8 cellular contexts compared by ENCODE assay signal in genomic region chr1:9490605-9491339, GRCh38. TPM values are rescaled to one million over a fixed set of nuclear protein-coding genes. Genes with fewer than 3 reads are reported as not detected.
DNase-seq lines count a peak whose midpoint lies in the region; ATAC-seq and TF ChIP-seq lines count a peak whose summit lies in the region.

No MANE protein-coding gene starts in this region.

- dilution Hi-C loops in IMR-90 (cut with HindIII; ENCODE audit: low sequenced_read_pairs, unreplicated experiment): no loop called here

- H4K5ac ChIP-seq in IMR-90 (ENCODE audit: low read depth, low read length): no peak overlapping the region

- 31% methylated on average over 11 of the region's 20 CpGs; no CpG with 5 or more reads in 1 of the 2 experiments for WGBS in IMR-90 (ENCODE audit: extremely low coverage in 2 of 2, insufficient read length in 1 of 2), 2 experiments

- H3K14ac ChIP-seq in IMR-90 (replicated peaks; ENCODE audit: low read depth, low read length): no peak overlapping the region

- no peak overlapping the region for H2BK15ac ChIP-seq in IMR-90 (ENCODE audit: low read depth, low read length)

- peak overlapping the region; percentile 6 for H2AK9ac ChIP-seq in IMR-90 (replicated peaks; ENCODE audit: low read depth, low read length, poor library complexity)

- no peaks in the 10 kb centered on the region for H3K9me2 ChIP-seq in neural cell (ENCODE audit: insufficient read depth, low read length)

- H2BK20ac ChIP-seq in IMR-90 (ENCODE audit: low read depth, low read length): no peak overlapping the region

- no peaks in the 10 kb centered on the region for H3K4me1 ChIP-seq in IMR-90 (ENCODE audit: control insufficient read depth, insufficient read depth, low read length)

- no peak for TF ChIP-seq EP300 in neural cell (conservative IDR thresholded peaks at IDR 0.05; ENCODE audit: poor library complexity, severe bottlenecking)

- in situ Hi-C loops in IMR-90 (cut with MboI; ENCODE audit: low sequenced_read_pairs): loop anchor here (5.0 to 25.0 kb wide), 4 partner anchors 87 to 578 kb away; partner anchors contain the start of gene GPR157

- intact Hi-C loops in IMR-90 (cut with micrococcal nuclease): loop anchor here (1.0 to 2.0 kb wide), 3 partner anchors 201 to 380 kb away; no protein-coding TSS in a partner anchor

- no peak overlapping the region for H2AK5ac ChIP-seq in IMR-90 (ENCODE audit: low read depth, low read length)

- H4K91ac ChIP-seq in IMR-90 (ENCODE audit: insufficient read depth, low read depth, low read length): no peak overlapping the region

- H3K27me3 ChIP-seq in IMR-90 (ENCODE audit: control insufficient read depth, insufficient read depth, low read length) (peaks cover 14% of the 10 kb centered on the region), neural cell (ENCODE audit: insufficient read depth, low read depth, low read length) (peaks cover 9% of the 10 kb centered on the region)

- H3K9me1 ChIP-seq in IMR-90 (ENCODE audit: insufficient read depth, low read length): no peaks in the 10 kb centered on the region

- H3K79me1 ChIP-seq in IMR-90 (ENCODE audit: low read depth in 1 of 2, low read length in 2 of 2): no peaks in the 10 kb centered on the region

- no peaks in the 10 kb centered on the region for H3K9me3 ChIP-seq in IMR-90 (ENCODE audit: control insufficient read depth, insufficient read depth, low read length)
- no peaks in the 10 kb centered on the region for H3K9me3 ChIP-seq in neural cell (ENCODE audit: low read length)

- H3K4me2 ChIP-seq in IMR-90 (ENCODE audit: low read depth, low read length) (no peak overlapping the region), neural cell (ENCODE audit: low read length) (no peak overlapping the region)

- H2BK5ac ChIP-seq in IMR-90 (ENCODE audit: low read depth, low read length, poor library complexity, severe bottlenecking): no peak overlapping the region

- H2BK120ac ChIP-seq in IMR-90 (ENCODE audit: low read depth, low read length): no peak overlapping the region

- no peak overlapping the region for H3K18ac ChIP-seq in IMR-90 (ENCODE audit: low read depth, low read length)

- H2AFZ ChIP-seq in IMR-90 (replicated peaks; ENCODE audit: low read length, poor library complexity) (peak overlapping the region; percentile 44), neural cell (ENCODE audit: low read depth, low read length) (no peak overlapping the region)

- H3K56ac ChIP-seq in IMR-90 (ENCODE audit: extremely low read depth, insufficient read depth, low read length): no peak overlapping the region

- CTCF ChIA-PET in IMR-90 (lab: Yijun Ruan, JAX): interaction anchor here (0.6 to 3.3 kb wide), 9 partner anchors 16 to 390 kb away, joined by 3 to 26 read pairs (median 3); no protein-coding TSS in a partner anchor
- CTCF ChIA-PET in RWPE1 (lab: Yijun Ruan, JAX): interaction anchor here (0.5 to 2.0 kb wide), 30 partner anchors 9 to 656 kb away, joined by 3 to 30 read pairs (median 3); partner anchors contain the start of gene H6PD

- no peaks in the 10 kb centered on the region for H3F3A ChIP-seq in neural cell (ENCODE audit: insufficient read depth, low read length, poor library complexity, severe bottlenecking)

- no peak overlapping the region for H3K27ac ChIP-seq in IMR-90 (ENCODE audit: insufficient read depth, low read length)
- no peak overlapping the region for H3K27ac ChIP-seq in RWPE1
- H3K27ac ChIP-seq in neural cell (ENCODE audit: low read length): no peak overlapping the region

- H3K79me2 ChIP-seq in neural cell (replicated peaks; ENCODE audit: insufficient read depth, low read length): no peaks in the 10 kb centered on the region

- H3K23ac ChIP-seq in IMR-90 (ENCODE audit: low read depth, low read length): no peak overlapping the region

- peak; percentile 60; the same call in 1 of the 2 replicates for TF ChIP-seq POLR2A in IMR-90 (IDR thresholded peaks at IDR 0.05; ENCODE audit: low read depth, low read length)

- H3K9ac ChIP-seq in IMR-90 (ENCODE audit: low read depth, low read length) (no peak overlapping the region), neural cell (ENCODE audit: low read length) (no peak overlapping the region)

- H3K4me3 ChIP-seq in IMR-90 (ENCODE audit: insufficient read depth, low read depth, low read length) (no peak overlapping the region), neural cell (ENCODE audit: low read length) (no peak overlapping the region)

- TF ChIP-seq RAD21 in IMR-90 (IDR thresholded peaks at IDR 0.05; ENCODE audit: low read length) (peak; percentile 99), neural cell (conservative IDR thresholded peaks at IDR 0.05) (peak; percentile 96)

- no peaks in the 10 kb centered on the region for H3K36me3 ChIP-seq in IMR-90 (ENCODE audit: control insufficient read depth, insufficient read depth, low read length)
- no peaks in the 10 kb centered on the region for H3K36me3 ChIP-seq in neural cell (ENCODE audit: insufficient read depth, low read length)

- BruUV-seq in IMR-90 (replicated peaks; lab: Mats Ljungman, UMichigan): no TSS peak

- peak; percentile 49 for DNase-seq in DMS114 treated with DMSO at 0.1 percent for 48 hours (lab: John Stamatoyannopoulos, UW; ENCODE audit: unreplicated experiment)
- DNase-seq in IMR-90: peak; percentile 78
- DNase-seq in RWPE1 (ENCODE audit: low spot score): peak; percentile 71
- peak; percentile 70 to 82 for DNase-seq in activated T-helper 1 cell treated with anti-CD3 and anti-CD28 coated beads, Interleukin-2, amount 50 U/mL, for 16 hours (ENCODE audit: low read depth in 1 of 2, low spot score in 1 of 2)
- DNase-seq in fibroblast of peridontal ligament (ENCODE audit: extremely low read depth): peak; percentile 84
- DNase-seq in stimulated activated naive CD4-positive, alpha-beta T cell treated with Interleukin-2 at 50 U/mL for 16 hours (lab: John Stamatoyannopoulos, UW): peak; percentile 73

- TF ChIP-seq CTCF in IMR-90 (conservative IDR thresholded peaks at IDR 0.05; ENCODE audit: low read depth, low read length): peak; percentile 94
- TF ChIP-seq CTCF in RWPE1 (conservative IDR thresholded peaks at IDR 0.05; ENCODE audit: low read depth): peak; percentile 86
- peak; percentile 92 for TF ChIP-seq CTCF in neural cell (IDR thresholded peaks at IDR 0.05; ENCODE audit: poor library complexity, severe bottlenecking)

- H3K4ac ChIP-seq in IMR-90 (ENCODE audit: low read depth, low read length): no peak overlapping the region

- no peak overlapping the region for H4K8ac ChIP-seq in IMR-90 (ENCODE audit: low read depth in 2 of 2, low read length in 2 of 2)

- ATAC-seq in IMR-90 (ENCODE audit: low read depth): peak; percentile 93
- no peak for ATAC-seq in GM21526 (IDR thresholded peaks at IDR 0.05; ENCODE audit: low FRiP score, unreplicated experiment)

- POLR2A ChIA-PET in IMR-90 (lab: Charles Lee; ENCODE audit: unreplicated experiment): no interaction called here
- POLR2A ChIA-PET in RWPE1 (lab: Yijun Ruan, JAX; ENCODE audit: low non-redundant PET): no interaction called here

- H4K20me1 ChIP-seq in IMR-90 (ENCODE audit: insufficient read depth, low read length): no peaks in the 10 kb centered on the region
- H4K20me1 ChIP-seq in neural cell (ENCODE audit: insufficient read depth): no peaks in the 10 kb centered on the region

TF ChIP-seq in IMR-90, 13 proteins besides CTCF, POLR2A, EP300 and RAD21:
- TF ChIP-seq RCOR1 (IDR thresholded peaks at IDR 0.05; ENCODE audit: insufficient replicate concordance, low read length) (no peak), MAFK (IDR thresholded peaks at IDR 0.05; ENCODE audit: low read depth, low read length) (peak; percentile 72), USF2 (IDR thresholded peaks at IDR 0.05; ENCODE audit: low read depth, low read length) (no peak), SMC3 (IDR thresholded peaks at IDR 0.05; ENCODE audit: low read depth, low read length) (peak; percentile 100)

TF ChIP-seq in neural cell, 6 proteins besides CTCF, POLR2A, EP300 and RAD21:
- TF ChIP-seq MXI1 (conservative IDR thresholded peaks at IDR 0.05; ENCODE audit: poor library complexity, severe bottlenecking) (no peak), SMC3 (conservative IDR thresholded peaks at IDR 0.05; ENCODE audit: poor library complexity) (peak; percentile 99), REST (IDR thresholded peaks at IDR 0.05; ENCODE audit: borderline replicate concordance) (no peak)

RNA-seq across cellular contexts. Expression of gene SLC25A33, which starts 48.5 kb away (rescaled TPM):
- total RNA-seq in IMR-90 (2012; rRNA removed): 3.0 and 3.6 TPM in 2 replicates
- polyA plus RNA-seq in IMR-90 (2012; rRNA removed) (2.5 and 2.7 TPM in 2 replicates), neural cell (14.8 and 19.1 TPM in 2 replicates)
- polyA plus RNA-seq in IMR-90 (2012; cell fraction: cytosol; rRNA removed): 1.5 and 1.6 TPM in 2 replicates
- 0.97 and 1.9 TPM in 2 replicates for polyA plus RNA-seq in IMR-90 (2012; cell fraction: nucleus; rRNA removed; ENCODE audit: low replicate concordance)
- 14.9 and 15.3 TPM in 2 replicates for polyA minus RNA-seq in neural cell
